In the genomic region with DNA sequence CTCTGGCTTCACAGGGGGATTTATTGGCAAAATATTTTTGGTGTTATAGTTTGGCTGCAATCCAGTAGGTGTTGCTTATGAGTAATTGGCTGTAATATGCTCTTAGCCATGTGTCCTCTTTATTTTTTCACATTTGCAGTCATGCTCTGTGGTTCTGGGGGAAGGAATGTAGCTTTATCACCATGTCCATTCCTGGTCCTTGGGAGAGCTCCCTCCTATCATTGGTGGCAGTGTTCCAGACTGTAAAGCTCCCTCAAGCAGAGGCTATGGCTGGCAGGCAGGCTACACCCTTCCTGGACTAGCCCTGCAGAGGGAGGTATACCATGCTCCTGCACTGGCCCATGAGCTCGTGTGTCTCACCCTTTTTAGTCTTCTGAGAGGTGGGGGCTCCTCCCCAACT, we compare ENCODE assay signal across 1 cellular context.
TF ChIP-seq lines count a peak whose summit lies in the region.

No MANE protein-coding gene starts in this region.

TF ChIP-seq in HepG2, 621 proteins besides CTCF, POLR2A, EP300 and RAD21 (continued from another document):
- TF ChIP-seq, protein P1, sequence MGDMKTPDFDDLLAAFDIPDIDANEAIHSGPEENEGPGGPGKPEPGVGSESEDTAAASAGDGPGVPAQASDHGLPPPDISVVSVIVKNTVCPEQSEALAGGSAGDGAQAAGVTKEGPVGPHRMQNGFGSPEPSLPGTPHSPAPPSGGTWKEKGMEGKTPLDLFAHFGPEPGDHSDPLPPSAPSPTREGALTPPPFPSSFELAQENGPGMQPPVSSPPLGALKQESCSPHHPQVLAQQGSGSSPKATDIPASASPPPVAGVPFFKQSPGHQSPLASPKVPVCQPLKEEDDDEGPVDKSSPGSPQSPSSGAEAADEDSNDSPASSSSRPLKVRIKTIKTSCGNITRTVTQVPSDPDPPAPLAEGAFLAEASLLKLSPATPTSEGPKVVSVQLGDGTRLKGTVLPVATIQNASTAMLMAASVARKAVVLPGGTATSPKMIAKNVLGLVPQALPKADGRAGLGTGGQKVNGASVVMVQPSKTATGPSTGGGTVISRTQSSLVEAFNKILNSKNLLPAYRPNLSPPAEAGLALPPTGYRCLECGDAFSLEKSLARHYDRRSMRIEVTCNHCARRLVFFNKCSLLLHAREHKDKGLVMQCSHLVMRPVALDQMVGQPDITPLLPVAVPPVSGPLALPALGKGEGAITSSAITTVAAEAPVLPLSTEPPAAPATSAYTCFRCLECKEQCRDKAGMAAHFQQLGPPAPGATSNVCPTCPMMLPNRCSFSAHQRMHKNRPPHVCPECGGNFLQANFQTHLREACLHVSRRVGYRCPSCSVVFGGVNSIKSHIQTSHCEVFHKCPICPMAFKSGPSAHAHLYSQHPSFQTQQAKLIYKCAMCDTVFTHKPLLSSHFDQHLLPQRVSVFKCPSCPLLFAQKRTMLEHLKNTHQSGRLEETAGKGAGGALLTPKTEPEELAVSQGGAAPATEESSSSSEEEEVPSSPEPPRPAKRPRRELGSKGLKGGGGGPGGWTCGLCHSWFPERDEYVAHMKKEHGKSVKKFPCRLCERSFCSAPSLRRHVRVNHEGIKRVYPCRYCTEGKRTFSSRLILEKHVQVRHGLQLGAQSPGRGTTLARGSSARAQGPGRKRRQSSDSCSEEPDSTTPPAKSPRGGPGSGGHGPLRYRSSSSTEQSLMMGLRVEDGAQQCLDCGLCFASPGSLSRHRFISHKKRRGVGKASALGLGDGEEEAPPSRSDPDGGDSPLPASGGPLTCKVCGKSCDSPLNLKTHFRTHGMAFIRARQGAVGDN (CRISPR knock-in tag; IDR thresholded peaks at IDR 0.05) = no peak
- TF ChIP-seq ZNF138 (CRISPR knock-in tag; IDR thresholded peaks at IDR 0.05; ENCODE audit: low read depth) (no peak), SRY (CRISPR knock-in tag; IDR thresholded peaks at IDR 0.05) (no peak), TBX2 (CRISPR knock-in tag; IDR thresholded peaks at IDR 0.05; ENCODE audit: borderline replicate concordance) (no peak), SP4 (CRISPR knock-in tag; IDR thresholded peaks at IDR 0.05) (no peak)
TF ChIP-seq in HepG2: peak in this region for 0.
